Comparison of ENCODE assay signal across 9 cellular contexts in the genomic region with DNA sequence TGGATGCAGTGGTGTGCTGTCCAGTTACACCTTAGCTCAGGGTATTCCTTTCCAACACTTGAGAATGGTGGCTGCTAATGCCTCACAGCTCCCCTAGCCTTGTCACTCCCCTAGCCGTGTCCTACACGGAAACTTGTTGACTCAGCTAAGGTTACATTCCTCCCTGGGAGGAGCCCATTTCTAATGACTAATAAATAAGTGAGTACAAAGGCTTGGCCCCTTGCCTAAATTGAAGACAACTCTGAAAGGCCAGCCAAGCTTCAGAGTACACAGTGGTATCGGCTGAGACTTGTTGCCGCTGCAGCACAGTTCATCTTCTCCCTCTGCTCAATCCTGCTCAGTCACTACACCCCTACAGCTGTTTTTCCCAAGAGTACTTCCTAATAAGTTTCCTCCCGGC. TPM values are rescaled to one million over a fixed set of nuclear protein-coding genes. Genes with fewer than 3 reads are reported as not detected.
DNase-seq lines count a peak whose midpoint lies in the region; TF ChIP-seq lines count a peak whose summit lies in the region.
"Had no signal": no experiment of that assay in that cellular context is flagged by ENCODE, and none has a peak within 500 bp of the region (broad histone marks: within the 10 kb centered on the region; RNA-seq: fewer than 3 reads in every experiment).

No MANE protein-coding gene starts in this region.

- peaks cover 5 to 8% of the 10 kb centered on the region in 2 experiments for H3K36me3 ChIP-seq in mesenchymal stem cell (ENCODE audit: control insufficient read depth in 1 of 2, insufficient read depth in 2 of 2, low read depth in 1 of 2, low read length in 2 of 2)
- H3K36me3 ChIP-seq: neutrophil had no signal

- peak; percentile 41 for DNase-seq in AG08396 (ENCODE audit: low spot score)
- peak; percentile 41 for DNase-seq in NCI-H2029 (lab: John Stamatoyannopoulos, UW)
- peak; percentile 87 for DNase-seq in choroid plexus epithelial cell (ENCODE audit: low read depth)
- peak; percentile 47 for DNase-seq in mesenchymal stem cell
- DNase-seq in activated effector memory CD4-positive, alpha-beta T cell treated with anti-CD3 and anti-CD28 coated beads, Interleukin-2, amount 50 U/mL, for 16 hours, result no peak
- no peak for DNase-seq in cerebellar cortex (ENCODE audit: low spot score)
- no peak for DNase-seq in ACHN
- DNase-seq in KBM-7, result no peak

- no peak overlapping the region for H2BK120ac ChIP-seq in mesenchymal stem cell (ENCODE audit: low read depth, low read length)

- H2AFZ ChIP-seq in mesenchymal stem cell (ENCODE audit: low read depth, low read length), result no peak overlapping the region

- H3K18ac ChIP-seq in mesenchymal stem cell (ENCODE audit: low read depth in 1 of 2, low read length in 2 of 2), result no peak overlapping the region

- no peaks in the 10 kb centered on the region for H3K79me1 ChIP-seq in mesenchymal stem cell (replicated peaks; ENCODE audit: low read length, poor library complexity, severe bottlenecking)

- no peaks in the 10 kb centered on the region for H3K27me3 ChIP-seq in mesenchymal stem cell (ENCODE audit: control insufficient read depth in 1 of 2, insufficient read depth in 1 of 2, low read length in 2 of 2)
- H3K27me3 ChIP-seq: neutrophil had no signal

- no peak overlapping the region for H4K91ac ChIP-seq in mesenchymal stem cell (ENCODE audit: low read length)

- H3K14ac ChIP-seq in mesenchymal stem cell (ENCODE audit: low read length in 2 of 2), result no peak overlapping the region

- peak overlapping the region; percentile 46 for H3K27ac ChIP-seq in mesenchymal stem cell (ENCODE audit: low read length, poor library complexity, severe bottlenecking)
- H3K27ac ChIP-seq: neutrophil had no signal

- H2BK12ac ChIP-seq in mesenchymal stem cell (ENCODE audit: low read length in 2 of 2), result no peak overlapping the region

- WGBS in mesenchymal stem cell, result 78% methylated on average over 3 of the region's 5 CpGs

- no peak for TF ChIP-seq CTCF in choroid plexus epithelial cell (conservative IDR thresholded peaks at IDR 0.05; ENCODE audit: low read depth, low read length)

- H3K23ac ChIP-seq in mesenchymal stem cell (ENCODE audit: low read length in 2 of 2), result no peak overlapping the region

- no peak overlapping the region for H2BK5ac ChIP-seq in mesenchymal stem cell (ENCODE audit: low read depth, low read length, poor library complexity, severe bottlenecking)

- H4K8ac ChIP-seq in mesenchymal stem cell (ENCODE audit: low read length), result no peak overlapping the region

- H2AK5ac ChIP-seq in mesenchymal stem cell (ENCODE audit: low read length, severe bottlenecking), result no peak overlapping the region

- H3K4me2 ChIP-seq in mesenchymal stem cell (ENCODE audit: low read length, poor library complexity, severe bottlenecking), result peak overlapping the region; percentile 23

- H3K4ac ChIP-seq in mesenchymal stem cell (ENCODE audit: low read depth in 1 of 2, low read length in 2 of 2), result no peak overlapping the region

- peaks cover 4% of the 10 kb centered on the region for H3K4me1 ChIP-seq in mesenchymal stem cell (ENCODE audit: control insufficient read depth, insufficient read depth, low read depth, low read length)

- H3K9ac ChIP-seq in mesenchymal stem cell (ENCODE audit: low read length), result no peak overlapping the region

- H3K9me3 ChIP-seq in mesenchymal stem cell (ENCODE audit: control insufficient read depth, low read length), result no peaks in the 10 kb centered on the region
- H3K9me3 ChIP-seq: neutrophil had no signal

- H2BK15ac ChIP-seq in mesenchymal stem cell (ENCODE audit: low read depth, poor library complexity, severe bottlenecking), result no peak overlapping the region

- H3K4me3 ChIP-seq in choroid plexus epithelial cell (ENCODE audit: low read depth, low read length) (peak overlapping the region; percentile 15), mesenchymal stem cell (ENCODE audit: insufficient read depth in 1 of 2, low read depth in 1 of 2, low read length in 2 of 2) (no peak overlapping the region)

- in situ Hi-C loops in ACHN (cut with HindIII; ENCODE audit: low pct_ligation_motif_present, low pct_unique_long_range_greater_than_20kb, low sequenced_read_pairs), result no loop called here
- in situ Hi-C loops in KBM-7 (cut with MboI; ENCODE audit: low pct_unique_long_range_greater_than_20kb, low sequenced_read_pairs), result no loop called here

RNA-seq across cellular contexts. Expression of a gene that starts 21.2 kb away (rescaled TPM):
- polyA plus RNA-seq in mesenchymal stem cell (2013, experiment 1 of 2), result not detected
- polyA plus RNA-seq in mesenchymal stem cell (2013, experiment 2 of 2), result not detected

Comparison
In these comparisons a context has a peak if more than half of its experiments do, and no peak if none do; other contexts are left out.
1. DNase-seq: peak in AG08396 (single experiment), NCI-H2029 (single experiment), choroid plexus epithelial cell (single experiment) and mesenchymal stem cell (single experiment); none in activated effector memory CD4-positive, alpha-beta T cell treated with anti-CD3 and anti-CD28 coated beads, Interleukin-2, amount 50 U/mL, for 16 hours (single experiment), cerebellar cortex (single experiment), ACHN (single experiment) and KBM-7 (single experiment).